16 cellular contexts compared by ENCODE assay signal in the genomic region with DNA sequence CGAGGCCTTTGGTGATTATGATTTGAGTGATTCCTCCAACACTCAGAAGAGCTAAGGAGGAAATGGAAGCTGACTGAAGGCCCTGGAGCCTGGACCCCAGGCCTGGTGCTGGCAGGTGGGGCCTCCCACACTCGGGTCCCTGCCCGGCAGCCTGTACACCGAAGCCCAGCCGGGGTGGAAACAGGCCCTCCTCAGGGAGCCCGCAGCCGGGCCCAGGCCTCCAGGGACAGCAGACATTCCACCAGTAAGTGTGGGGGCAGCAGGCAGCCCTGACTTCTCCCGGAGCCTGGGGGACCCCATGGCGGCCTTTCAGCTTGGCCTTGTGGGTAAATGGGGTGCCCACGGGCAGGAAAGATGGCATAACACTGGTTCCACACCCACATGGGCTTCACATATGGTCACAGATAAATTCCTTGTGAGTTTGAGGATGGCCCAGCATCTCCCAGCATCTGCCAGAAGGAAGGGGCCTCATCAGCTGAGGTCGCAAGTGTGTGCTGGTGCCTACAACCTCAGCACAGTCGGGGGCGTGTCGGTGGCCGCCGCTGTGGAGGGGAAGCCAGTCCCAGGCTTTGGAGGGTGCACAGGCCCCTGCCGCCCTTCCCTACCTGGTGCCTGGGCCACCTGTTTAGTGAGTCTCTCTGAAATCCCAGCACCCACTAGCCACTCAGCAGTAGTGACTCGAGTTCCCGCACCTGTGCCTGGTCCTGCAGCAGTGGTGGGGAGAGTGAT. TPM values are rescaled to one million over a fixed set of nuclear protein-coding genes. Genes with fewer than 3 reads are reported as not detected.
DNase-seq lines count a peak whose midpoint lies in the region; ATAC-seq and TF ChIP-seq lines count a peak whose summit lies in the region.
"Had no signal": no experiment of that assay in that cellular context is flagged by ENCODE, and none has a peak within 500 bp of the region (broad histone marks: within the 10 kb centered on the region; RNA-seq: fewer than 3 reads in every experiment).

No MANE protein-coding gene starts in this region.

- WGBS in right lobe of liver (ENCODE audit: insufficient coverage, low coverage, low lambda C conversion rate, missing lambda C conversion rate), result no CpG with 5 or more reads among the region's 19 CpGs
- no CpG with 5 or more reads among the region's 19 CpGs for WGBS in neuronal stem cell (ENCODE audit: extremely low coverage in 2 of 2, insufficient read length in 2 of 2, insufficient replicate concordance in 1 of 2), 2 donors
- WGBS in hepatocyte (ENCODE audit: low lambda C conversion rate, missing lambda C conversion rate), result 93% methylated on average over 19 of the region's 19 CpGs

- H2AK5ac ChIP-seq in neuronal stem cell (ENCODE audit: low read depth, low read length), result peak overlapping the region; percentile 97

- peak overlapping the region; percentile 53 for H4K91ac ChIP-seq in neuronal stem cell (ENCODE audit: low read depth, low read length, poor library complexity)

- ATAC-seq in right lobe of liver, result no peak
- no peak for ATAC-seq in HG03521 (IDR thresholded peaks at IDR 0.05; ENCODE audit: unreplicated experiment)

- H2BK120ac ChIP-seq in neuronal stem cell (ENCODE audit: low read depth, low read length), result no peak overlapping the region

- H3K36me3 ChIP-seq in BLaER1 (no peaks in the 10 kb centered on the region), right lobe of liver (no peaks in the 10 kb centered on the region), neuronal stem cell (replicated peaks in 1 of 2; ENCODE audit: control insufficient read depth in 2 of 2, insufficient read depth in 2 of 2, low read length in 2 of 2) (no peaks in the 10 kb centered on the region), hepatocyte (replicated peaks; ENCODE audit: insufficient read depth, low read depth) (no peaks in the 10 kb centered on the region)
- no peaks in the 10 kb centered on the region for H3K36me3 ChIP-seq in BLaER1 treated with 17β-estradiol and CSF1 and Interleukin-3, amounts not matched to agents 10 nM and 100 nM
- H3K36me3 ChIP-seq: BE2C, HAP-1 had no signal

- H3K4me2 ChIP-seq in BLaER1, result peak overlapping the region; percentile 87
- H3K4me2 ChIP-seq in BLaER1 treated with 17β-estradiol and CSF1 and Interleukin-3, amounts not matched to agents 10 nM and 100 nM, result peak overlapping the region; percentile 17 to 91 (median 78); a peak in 21 of 22 replicates
- no peak overlapping the region for H3K4me2 ChIP-seq in neuronal stem cell (ENCODE audit: insufficient read depth, low read length, poor library complexity, severe bottlenecking)
- no peak overlapping the region for H3K4me2 ChIP-seq in hepatocyte

- intact Hi-C loops in right lobe of liver (cut with DNase I), result no loop called here

- H3K79me1 ChIP-seq in neuronal stem cell (ENCODE audit: low read depth, low read length), result peaks cover 7% of the 10 kb centered on the region

- no peak overlapping the region for H2BK5ac ChIP-seq in neuronal stem cell (ENCODE audit: low read length)

- TF ChIP-seq CTCF in right lobe of liver (IDR thresholded peaks at IDR 0.05) (no peak), hepatocyte (IDR thresholded peaks at IDR 0.05; ENCODE audit: poor library complexity) (no peak)

- DNase-seq in right lobe of liver (no peak), neuronal stem cell (ENCODE audit: low spot score) (no peak), SIG-M5 (lab: John Stamatoyannopoulos, UW) (no peak), NCI-H2171 (lab: John Stamatoyannopoulos, UW) (no peak), hepatocyte (ENCODE audit: low spot score) (no peak)
- DNase-seq: ACHN; BE2C; CD4-positive, alpha-beta memory T cell; DMS153; DMS79; GDM1 had no signal

- H2BK12ac ChIP-seq in neuronal stem cell (ENCODE audit: low read length), result no peak overlapping the region

- H3K27me3 ChIP-seq in BLaER1 (no peaks in the 10 kb centered on the region), right lobe of liver (no peaks in the 10 kb centered on the region), neuronal stem cell (ENCODE audit: control insufficient read depth in 3 of 3, insufficient read depth in 3 of 3, low read depth in 1 of 3, low read length in 3 of 3) (peaks cover 0 to 26% (median 2%) of the 10 kb centered on the region in 3 experiments), hepatocyte (no peaks in the 10 kb centered on the region)
- H3K27me3 ChIP-seq in BLaER1 treated with 17β-estradiol and CSF1 and Interleukin-3, amounts not matched to agents 10 nM and 100 nM, result peaks cover 0 to 13% (median 0%) of the 10 kb centered on the region in 11 experiments; a peak in 3 of 22 replicates
- H3K27me3 ChIP-seq: BE2C had no signal

- no peaks in the 10 kb centered on the region for H3K79me2 ChIP-seq in hepatocyte

- peak overlapping the region; percentile 43 for H4K8ac ChIP-seq in neuronal stem cell (ENCODE audit: low read depth, low read length)

- no peaks in the 10 kb centered on the region for H3K9me3 ChIP-seq in BLaER1
- H3K9me3 ChIP-seq in BLaER1 treated with 17β-estradiol and CSF1 and Interleukin-3, amounts not matched to agents 10 nM and 100 nM (replicated peaks in 1 of 11), result peaks cover 0 to 12% (median 9%) of the 10 kb centered on the region in 11 experiments; a peak in 13 of 22 replicates
- H3K9me3 ChIP-seq in right lobe of liver, result no peaks in the 10 kb centered on the region
- no peaks in the 10 kb centered on the region for H3K9me3 ChIP-seq in neuronal stem cell (replicated peaks in 1 of 2; ENCODE audit: control insufficient read depth in 2 of 2, insufficient read depth in 1 of 2, low read depth in 1 of 2, low read length in 2 of 2)
- H3K9me3 ChIP-seq in hepatocyte (ENCODE audit: low read depth), result no peaks in the 10 kb centered on the region
- H3K9me3 ChIP-seq: BE2C, HAP-1 had no signal

- H3K4ac ChIP-seq in neuronal stem cell (ENCODE audit: low read length), result no peak overlapping the region

- H3K9ac ChIP-seq in BLaER1, result peak overlapping the region; percentile 49; the same call in 1 of the 2 replicates
- H3K9ac ChIP-seq in BLaER1 treated with 17β-estradiol and CSF1 and Interleukin-3, amounts not matched to agents 10 nM and 100 nM, result peak overlapping the region in 9 of 11 experiments; percentile 21 to 65 (median 59); a peak in 15 of 22 replicates
- H3K9ac ChIP-seq in neuronal stem cell (ENCODE audit: low read depth, low read length, poor library complexity), result no peak overlapping the region
- H3K9ac ChIP-seq: GM23248 had no signal

- peak overlapping the region; percentile 94 for H2BK15ac ChIP-seq in neuronal stem cell (ENCODE audit: low read length)

- TF ChIP-seq POLR2A in right lobe of liver (IDR thresholded peaks at IDR 0.05), result no peak

- H3K18ac ChIP-seq in neuronal stem cell (ENCODE audit: low read length), result peak overlapping the region; percentile 71

- H3K9me2 ChIP-seq in hepatocyte (replicated peaks; ENCODE audit: insufficient read depth), result no peaks in the 10 kb centered on the region

- no peaks in the 10 kb centered on the region for H4K20me1 ChIP-seq in BLaER1
- peaks cover 0 to 3% (median 0%) of the 10 kb centered on the region in 11 experiments; a peak in 1 of 22 replicates for H4K20me1 ChIP-seq in BLaER1 treated with 17β-estradiol and CSF1 and Interleukin-3, amounts not matched to agents 10 nM and 100 nM
- H4K20me1 ChIP-seq in hepatocyte (ENCODE audit: insufficient read depth, poor library complexity, severe bottlenecking), result no peaks in the 10 kb centered on the region

- H3K27ac ChIP-seq in BLaER1 (peak overlapping the region; percentile 67), right lobe of liver (peak overlapping the region in 2 of 3 donors; percentile 58 to 75), neuronal stem cell (replicated peaks; ENCODE audit: low read length) (no peak overlapping the region), hepatocyte (no peak overlapping the region)
- H3K27ac ChIP-seq in BLaER1 treated with 17β-estradiol and CSF1 and Interleukin-3, amounts not matched to agents 10 nM and 100 nM, result peak overlapping the region in 8 of 11 experiments; percentile 74 to 87 (median 82); a peak in 17 of 22 replicates
- H3K27ac ChIP-seq: GM23248 had no signal

- peaks cover 71% of the 10 kb centered on the region for H3K4me1 ChIP-seq in BLaER1
- peaks cover 52 to 74% (median 65%) of the 10 kb centered on the region in 10 experiments for H3K4me1 ChIP-seq in BLaER1 treated with 17β-estradiol and CSF1 and Interleukin-3, amounts not matched to agents 10 nM and 100 nM
- peaks cover 0 to 54% (median 28%) of the 10 kb centered on the region in 4 donors for H3K4me1 ChIP-seq in right lobe of liver
- peaks cover 5 to 7% of the 10 kb centered on the region in 2 donors for H3K4me1 ChIP-seq in neuronal stem cell (ENCODE audit: control insufficient read depth in 2 of 2, insufficient read depth in 1 of 2, low read depth in 1 of 2, low read length in 2 of 2)
- peaks cover 25% of the 10 kb centered on the region for H3K4me1 ChIP-seq in hepatocyte (ENCODE audit: insufficient read depth)
- H3K4me1 ChIP-seq: HAP-1 had no signal

- H3K14ac ChIP-seq in neuronal stem cell (ENCODE audit: low read length), result no peak overlapping the region

- H3K4me3 ChIP-seq in BLaER1 (no peak overlapping the region), right lobe of liver (no peak overlapping the region), neuronal stem cell (ENCODE audit: low read length in 2 of 2) (no peak overlapping the region), hepatocyte (no peak overlapping the region)
- H3K4me3 ChIP-seq in BLaER1 treated with 17β-estradiol and CSF1 and Interleukin-3, amounts not matched to agents 10 nM and 100 nM, result no peak overlapping the region
- H3K4me3 ChIP-seq: GM23248, HAP-1 had no signal

- no peak overlapping the region for H2AFZ ChIP-seq in neuronal stem cell (ENCODE audit: low read length)
- H2AFZ ChIP-seq in hepatocyte, result no peak overlapping the region
- H2AFZ ChIP-seq: GM23248 had no signal

- H3K23ac ChIP-seq in neuronal stem cell (ENCODE audit: low read depth, low read length, poor library complexity), result peak overlapping the region; percentile 35

RNA-seq across cellular contexts. Expression of gene SLC38A10, which starts 29.2 kb away (rescaled TPM):
- total RNA-seq in right lobe of liver (100 to 1,000 TPM in 1 of 6 experiments, 10 to 100 TPM in 5; 60.9 to 104 (median 86.1) TPM), hepatocyte (71.3 and 91.4 TPM in 2 replicates)
- polyA plus RNA-seq in neuronal stem cell (2013, experiment 1 of 2), result 7.2 TPM
- polyA plus RNA-seq in neuronal stem cell (2013, experiment 2 of 2), result 7.3 TPM
- polyA plus RNA-seq in hepatocyte, result 123 and 124 TPM in 2 replicates

Comparison
In these comparisons a context has a peak if more than half of its experiments do, and no peak if none do; other contexts are left out.
1. H3K27ac ChIP-seq: peak in BLaER1 (single experiment), BLaER1 treated with 17β-estradiol and CSF1 and Interleukin-3, amounts not matched to agents 10 nM and 100 nM (8 of 11) and right lobe of liver (2 of 3); none in neuronal stem cell (single experiment) and hepatocyte (single experiment).
2. H3K4me2 ChIP-seq: peak in BLaER1 (single experiment) and BLaER1 treated with 17β-estradiol and CSF1 and Interleukin-3, amounts not matched to agents 10 nM and 100 nM (11 of 11); none in neuronal stem cell (single experiment) and hepatocyte (single experiment).